Comparison of ENCODE assay signal across 1 cellular context in the genomic region with DNA sequence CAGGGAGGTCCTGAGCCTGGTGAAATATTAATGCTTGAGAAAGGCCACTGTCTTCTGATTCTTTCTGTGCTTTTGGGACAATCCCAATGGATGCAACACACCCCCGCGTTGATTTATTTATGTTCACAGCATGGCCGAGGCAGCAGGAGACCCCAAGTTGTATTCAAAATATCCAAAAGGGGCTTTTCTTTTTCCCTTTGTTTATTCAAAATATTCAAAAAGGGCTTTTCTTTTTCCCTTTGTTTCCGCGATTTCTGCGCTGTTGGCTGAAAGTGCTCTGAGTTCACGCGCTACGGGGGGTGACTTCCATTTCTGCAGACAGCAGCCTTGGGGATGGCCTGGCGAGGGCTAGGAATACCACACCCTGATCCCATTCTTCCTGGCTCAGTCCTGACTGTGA.
TF ChIP-seq lines count a peak whose summit lies in the region.

No MANE protein-coding gene starts in this region.

TF ChIP-seq in H1, 55 proteins besides CTCF, POLR2A, EP300 and RAD21:
- no peak for TF ChIP-seq SIX5 (IDR thresholded peaks at IDR 0.05; ENCODE audit: low read depth, low read length)
- TF ChIP-seq SRF (IDR thresholded peaks at IDR 0.05; ENCODE audit: low read depth, low read length) = no peak
- TF ChIP-seq CHD1 (IDR thresholded peaks at IDR 0.05; ENCODE audit: low read depth, low read length) = no peak
- TF ChIP-seq RXRA (IDR thresholded peaks at IDR 0.05; ENCODE audit: insufficient read depth, low read depth, low read length) = no peak
- TF ChIP-seq KDM5A (IDR thresholded peaks at IDR 0.05; ENCODE audit: low read length) = no peak
- TF ChIP-seq MAX (IDR thresholded peaks at IDR 0.05) = no peak
- TF ChIP-seq RNF2 (IDR thresholded peaks at IDR 0.05; ENCODE audit: borderline replicate concordance, low read depth, low read length, missing control alignments, poor library complexity, severe bottlenecking) = no peak
- peak; percentile 77 for TF ChIP-seq EGR1 (IDR thresholded peaks at IDR 0.05; ENCODE audit: borderline replicate concordance, low read depth, low read length)
- 0 out of 2 replicates have a peak, but pooled peaks have one; percentile 19 for TF ChIP-seq TAF1 (IDR thresholded peaks at IDR 0.05; ENCODE audit: low read depth, low read length)
- 0 out of 2 replicates have a peak, but pooled peaks have one; percentile 63 for TF ChIP-seq SP1 (IDR thresholded peaks at IDR 0.05; ENCODE audit: low read depth, low read length)
- 0 out of 2 replicates have a peak, but pooled peaks have one; percentile 9 for TF ChIP-seq MAFK (IDR thresholded peaks at IDR 0.05; ENCODE audit: low read depth, low read length)
- TF ChIP-seq NANOG (IDR thresholded peaks at IDR 0.05; ENCODE audit: insufficient read depth, low read depth, low read length, poor library complexity, severe bottlenecking) = peak; percentile 90
- TF ChIP-seq EZH2 (IDR thresholded peaks at IDR 0.05; ENCODE audit: low read depth, low read length, severe bottlenecking) = no peak
- no peak for TF ChIP-seq CTBP2 (IDR thresholded peaks at IDR 0.05; ENCODE audit: borderline replicate concordance, insufficient read depth, insufficient read length, low read length)
- no peak for TF ChIP-seq ZNF274 (IDR thresholded peaks at IDR 0.05; ENCODE audit: borderline replicate concordance, extremely low read depth, low read length)
- no peak for TF ChIP-seq CBX5 (IDR thresholded peaks at IDR 0.05; ENCODE audit: low read depth, low read length)
- no peak for TF ChIP-seq FOSL1 (IDR thresholded peaks at IDR 0.05; ENCODE audit: insufficient read depth, low read depth, low read length)
- TF ChIP-seq KDM1A (IDR thresholded peaks at IDR 0.05; ENCODE audit: borderline replicate concordance, low read length) = no peak; the same call in 1 of the 2 replicates
- TF ChIP-seq BRCA1 (IDR thresholded peaks at IDR 0.05; ENCODE audit: low read depth, low read length) = no peak
- no peak for TF ChIP-seq SIN3A (conservative IDR thresholded peaks at IDR 0.05 in 1 of 2, IDR thresholded peaks at IDR 0.05 in 1 of 2; ENCODE audit: low read depth in 1 of 2, low read length in 2 of 2)
- no peak for TF ChIP-seq CBX8 (IDR thresholded peaks at IDR 0.05; ENCODE audit: borderline replicate concordance, low read depth, low read length)
- TF ChIP-seq TBP (IDR thresholded peaks at IDR 0.05; ENCODE audit: low read depth, low read length) = no peak
- no peak for TF ChIP-seq PHF8 (conservative IDR thresholded peaks at IDR 0.05; ENCODE audit: low read depth, low read length)
- TF ChIP-seq POLR2AphosphoS5 (IDR thresholded peaks at IDR 0.05; ENCODE audit: low read depth, low read length) = no peak
- 0 out of 2 replicates have a peak, but pooled peaks have one; percentile 2 for TF ChIP-seq TEAD4 (IDR thresholded peaks at IDR 0.05; ENCODE audit: low read depth, low read length)
- TF ChIP-seq SUZ12 (IDR thresholded peaks at IDR 0.05; ENCODE audit: low read length) = no peak
- no peak for TF ChIP-seq SIRT6 (IDR thresholded peaks at IDR 0.05; ENCODE audit: low read length)
- TF ChIP-seq USF2 (IDR thresholded peaks at IDR 0.05; ENCODE audit: low read length) = no peak
- no peak for TF ChIP-seq ATF2 (IDR thresholded peaks at IDR 0.05; ENCODE audit: low read length)
- no peak for TF ChIP-seq SP4 (IDR thresholded peaks at IDR 0.05; ENCODE audit: low read length)
- TF ChIP-seq, protein P1, sequence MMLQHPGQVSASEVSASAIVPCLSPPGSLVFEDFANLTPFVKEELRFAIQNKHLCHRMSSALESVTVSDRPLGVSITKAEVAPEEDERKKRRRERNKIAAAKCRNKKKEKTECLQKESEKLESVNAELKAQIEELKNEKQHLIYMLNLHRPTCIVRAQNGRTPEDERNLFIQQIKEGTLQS (IDR thresholded peaks at IDR 0.05; ENCODE audit: insufficient read depth, low read depth, low read length) = no peak
- TF ChIP-seq GTF2F1 (IDR thresholded peaks at IDR 0.05; ENCODE audit: borderline replicate concordance, low read depth, low read length) = no peak
- TF ChIP-seq BACH1 (IDR thresholded peaks at IDR 0.05; ENCODE audit: low read length) = no peak
- peak in 1 of 2 experiments; percentile 72; a peak in 1 of 4 replicates for TF ChIP-seq HDAC2 (IDR thresholded peaks at IDR 0.05; ENCODE audit: borderline replicate concordance in 1 of 2, low read depth in 2 of 2, low read length in 2 of 2)
- TF ChIP-seq, protein P2, sequence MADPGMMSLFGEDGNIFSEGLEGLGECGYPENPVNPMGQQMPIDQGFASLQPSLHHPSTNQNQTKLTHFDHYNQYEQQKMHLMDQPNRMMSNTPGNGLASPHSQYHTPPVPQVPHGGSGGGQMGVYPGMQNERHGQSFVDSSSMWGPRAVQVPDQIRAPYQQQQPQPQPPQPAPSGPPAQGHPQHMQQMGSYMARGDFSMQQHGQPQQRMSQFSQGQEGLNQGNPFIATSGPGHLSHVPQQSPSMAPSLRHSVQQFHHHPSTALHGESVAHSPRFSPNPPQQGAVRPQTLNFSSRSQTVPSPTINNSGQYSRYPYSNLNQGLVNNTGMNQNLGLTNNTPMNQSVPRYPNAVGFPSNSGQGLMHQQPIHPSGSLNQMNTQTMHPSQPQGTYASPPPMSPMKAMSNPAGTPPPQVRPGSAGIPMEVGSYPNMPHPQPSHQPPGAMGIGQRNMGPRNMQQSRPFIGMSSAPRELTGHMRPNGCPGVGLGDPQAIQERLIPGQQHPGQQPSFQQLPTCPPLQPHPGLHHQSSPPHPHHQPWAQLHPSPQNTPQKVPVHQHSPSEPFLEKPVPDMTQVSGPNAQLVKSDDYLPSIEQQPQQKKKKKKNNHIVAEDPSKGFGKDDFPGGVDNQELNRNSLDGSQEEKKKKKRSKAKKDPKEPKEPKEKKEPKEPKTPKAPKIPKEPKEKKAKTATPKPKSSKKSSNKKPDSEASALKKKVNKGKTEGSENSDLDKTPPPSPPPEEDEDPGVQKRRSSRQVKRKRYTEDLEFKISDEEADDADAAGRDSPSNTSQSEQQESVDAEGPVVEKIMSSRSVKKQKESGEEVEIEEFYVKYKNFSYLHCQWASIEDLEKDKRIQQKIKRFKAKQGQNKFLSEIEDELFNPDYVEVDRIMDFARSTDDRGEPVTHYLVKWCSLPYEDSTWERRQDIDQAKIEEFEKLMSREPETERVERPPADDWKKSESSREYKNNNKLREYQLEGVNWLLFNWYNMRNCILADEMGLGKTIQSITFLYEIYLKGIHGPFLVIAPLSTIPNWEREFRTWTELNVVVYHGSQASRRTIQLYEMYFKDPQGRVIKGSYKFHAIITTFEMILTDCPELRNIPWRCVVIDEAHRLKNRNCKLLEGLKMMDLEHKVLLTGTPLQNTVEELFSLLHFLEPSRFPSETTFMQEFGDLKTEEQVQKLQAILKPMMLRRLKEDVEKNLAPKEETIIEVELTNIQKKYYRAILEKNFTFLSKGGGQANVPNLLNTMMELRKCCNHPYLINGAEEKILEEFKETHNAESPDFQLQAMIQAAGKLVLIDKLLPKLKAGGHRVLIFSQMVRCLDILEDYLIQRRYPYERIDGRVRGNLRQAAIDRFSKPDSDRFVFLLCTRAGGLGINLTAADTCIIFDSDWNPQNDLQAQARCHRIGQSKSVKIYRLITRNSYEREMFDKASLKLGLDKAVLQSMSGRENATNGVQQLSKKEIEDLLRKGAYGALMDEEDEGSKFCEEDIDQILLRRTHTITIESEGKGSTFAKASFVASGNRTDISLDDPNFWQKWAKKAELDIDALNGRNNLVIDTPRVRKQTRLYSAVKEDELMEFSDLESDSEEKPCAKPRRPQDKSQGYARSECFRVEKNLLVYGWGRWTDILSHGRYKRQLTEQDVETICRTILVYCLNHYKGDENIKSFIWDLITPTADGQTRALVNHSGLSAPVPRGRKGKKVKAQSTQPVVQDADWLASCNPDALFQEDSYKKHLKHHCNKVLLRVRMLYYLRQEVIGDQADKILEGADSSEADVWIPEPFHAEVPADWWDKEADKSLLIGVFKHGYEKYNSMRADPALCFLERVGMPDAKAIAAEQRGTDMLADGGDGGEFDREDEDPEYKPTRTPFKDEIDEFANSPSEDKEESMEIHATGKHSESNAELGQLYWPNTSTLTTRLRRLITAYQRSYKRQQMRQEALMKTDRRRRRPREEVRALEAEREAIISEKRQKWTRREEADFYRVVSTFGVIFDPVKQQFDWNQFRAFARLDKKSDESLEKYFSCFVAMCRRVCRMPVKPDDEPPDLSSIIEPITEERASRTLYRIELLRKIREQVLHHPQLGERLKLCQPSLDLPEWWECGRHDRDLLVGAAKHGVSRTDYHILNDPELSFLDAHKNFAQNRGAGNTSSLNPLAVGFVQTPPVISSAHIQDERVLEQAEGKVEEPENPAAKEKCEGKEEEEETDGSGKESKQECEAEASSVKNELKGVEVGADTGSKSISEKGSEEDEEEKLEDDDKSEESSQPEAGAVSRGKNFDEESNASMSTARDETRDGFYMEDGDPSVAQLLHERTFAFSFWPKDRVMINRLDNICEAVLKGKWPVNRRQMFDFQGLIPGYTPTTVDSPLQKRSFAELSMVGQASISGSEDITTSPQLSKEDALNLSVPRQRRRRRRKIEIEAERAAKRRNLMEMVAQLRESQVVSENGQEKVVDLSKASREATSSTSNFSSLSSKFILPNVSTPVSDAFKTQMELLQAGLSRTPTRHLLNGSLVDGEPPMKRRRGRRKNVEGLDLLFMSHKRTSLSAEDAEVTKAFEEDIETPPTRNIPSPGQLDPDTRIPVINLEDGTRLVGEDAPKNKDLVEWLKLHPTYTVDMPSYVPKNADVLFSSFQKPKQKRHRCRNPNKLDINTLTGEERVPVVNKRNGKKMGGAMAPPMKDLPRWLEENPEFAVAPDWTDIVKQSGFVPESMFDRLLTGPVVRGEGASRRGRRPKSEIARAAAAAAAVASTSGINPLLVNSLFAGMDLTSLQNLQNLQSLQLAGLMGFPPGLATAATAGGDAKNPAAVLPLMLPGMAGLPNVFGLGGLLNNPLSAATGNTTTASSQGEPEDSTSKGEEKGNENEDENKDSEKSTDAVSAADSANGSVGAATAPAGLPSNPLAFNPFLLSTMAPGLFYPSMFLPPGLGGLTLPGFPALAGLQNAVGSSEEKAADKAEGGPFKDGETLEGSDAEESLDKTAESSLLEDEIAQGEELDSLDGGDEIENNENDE (IDR thresholded peaks at IDR 0.05; ENCODE audit: insufficient replicate concordance, low read length) = no peak
- TF ChIP-seq, protein P3, sequence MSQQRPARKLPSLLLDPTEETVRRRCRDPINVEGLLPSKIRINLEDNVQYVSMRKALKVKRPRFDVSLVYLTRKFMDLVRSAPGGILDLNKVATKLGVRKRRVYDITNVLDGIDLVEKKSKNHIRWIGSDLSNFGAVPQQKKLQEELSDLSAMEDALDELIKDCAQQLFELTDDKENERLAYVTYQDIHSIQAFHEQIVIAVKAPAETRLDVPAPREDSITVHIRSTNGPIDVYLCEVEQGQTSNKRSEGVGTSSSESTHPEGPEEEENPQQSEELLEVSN (IDR thresholded peaks at IDR 0.05) = no peak
- TF ChIP-seq YY1 (IDR thresholded peaks at IDR 0.05; ENCODE audit: low read depth, low read length) = 0 out of 2 replicates have a peak, but pooled peaks have one; percentile 30
